Comparison of ENCODE assay signal across 8 cellular contexts in the genomic region with DNA sequence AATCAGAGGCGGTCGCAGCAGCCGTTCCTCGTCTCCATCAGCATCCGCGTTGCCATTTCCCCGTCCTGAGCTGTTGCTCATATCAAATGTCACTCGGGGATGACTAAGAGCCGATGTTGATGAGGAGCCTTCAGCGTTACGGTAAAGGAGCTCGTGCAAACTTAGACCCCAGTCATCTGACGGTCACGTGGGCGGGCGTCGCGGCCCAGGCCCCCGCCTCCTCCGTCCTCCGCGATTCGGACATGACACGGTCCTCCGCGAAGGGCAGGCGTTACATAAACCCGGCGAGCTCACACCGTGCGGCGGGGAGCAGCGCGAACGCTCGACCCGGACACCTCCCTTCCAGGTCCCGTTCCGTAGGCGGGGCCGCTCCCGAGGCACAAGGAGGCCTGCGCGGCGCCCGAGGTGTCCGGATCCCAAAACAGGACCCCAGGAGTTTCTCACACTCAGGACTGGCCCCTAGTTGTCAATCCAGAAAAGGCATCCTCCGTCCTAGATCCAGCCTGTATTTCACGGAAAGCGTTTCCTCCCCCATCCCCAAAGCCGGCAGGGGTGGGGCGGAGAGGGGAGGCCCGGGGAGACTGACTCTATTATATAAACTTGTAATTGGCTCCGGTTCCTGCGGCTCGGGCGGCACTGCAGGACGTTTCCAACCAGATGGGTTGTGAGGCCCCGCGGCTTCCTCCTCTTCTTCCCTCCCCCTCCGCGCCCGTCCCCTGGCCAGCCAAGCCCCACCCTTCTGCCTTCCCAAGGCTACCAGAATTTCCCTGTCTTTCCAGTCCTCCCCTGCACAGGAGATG.
DNase-seq lines count a peak whose midpoint lies in the region; ATAC-seq and TF ChIP-seq lines count a peak whose summit lies in the region.

No MANE protein-coding gene starts in this region.

- TF ChIP-seq CTCF in MCF 10A (IDR thresholded peaks at IDR 0.05; ENCODE audit: unreplicated experiment) (no peak), gastrocnemius medialis (IDR thresholded peaks at IDR 0.05 in 4 of 5, conservative IDR thresholded peaks at IDR 0.05 in 1 of 5) (peak in 1 of 5 experiments; percentile 17)

- in situ Hi-C loops in gastrocnemius medialis (cut with MboI; ENCODE audit: low sequenced_read_pairs in 4 of 4) = no loop called here

- H3K9me3 ChIP-seq in iPS-20b (ENCODE audit: insufficient read depth, low read depth, low read length) = no peaks in the 10 kb centered on the region
- no peaks in the 10 kb centered on the region for H3K9me3 ChIP-seq in gastrocnemius medialis

- peak overlapping the region; percentile 25 for H3K27ac Mint-ChIP-seq in MCF 10A (ENCODE audit: low read depth, unreplicated experiment)

- H3K27me3 ChIP-seq in iPS-20b (ENCODE audit: insufficient read depth, low read length) (peaks cover 31% of the 10 kb centered on the region), gastrocnemius medialis (peaks cover 11 to 27% (median 15%) of the 10 kb centered on the region in 3 donors)

- peak overlapping the region; percentile 58; the same call in 1 of the 2 replicates for H3K9ac ChIP-seq in iPS-20b (ENCODE audit: low read depth, low read length)

- peak in 1 of 2 donors; percentile 55 for TF ChIP-seq POLR2A in gastrocnemius medialis (IDR thresholded peaks at IDR 0.05)

- BruUV-seq in MCF 10A (replicated peaks; lab: Mats Ljungman, UMichigan) = no TSS peak

- H3K4me3 Mint-ChIP-seq in MCF 10A (ENCODE audit: unreplicated experiment) = peak overlapping the region; percentile 78

- intact Hi-C loops in MCF 10A (cut with micrococcal nuclease) (no loop called here), gastrocnemius medialis (cut with DNase I; ENCODE audit: low total_unique reads) (loop anchor here (2.0 kb wide), 1 partner anchor 100 kb away; the partner anchor contains the start of gene IGF1R)

- peaks cover 27% of the 10 kb centered on the region for H3K27me3 Mint-ChIP-seq in MCF 10A (ENCODE audit: insufficient read depth, unreplicated experiment)

- H3K4me1 ChIP-seq in iPS-20b (ENCODE audit: insufficient read depth, low read length) (peaks cover 17% of the 10 kb centered on the region), gastrocnemius medialis (peaks cover 4 to 17% of the 10 kb centered on the region in 2 donors)

- no peaks in the 10 kb centered on the region for H3K36me3 Mint-ChIP-seq in MCF 10A (ENCODE audit: insufficient read depth, unreplicated experiment)

- peak; percentile 24 for DNase-seq in GOT3 (lab: John Stamatoyannopoulos, UW)
- DNase-seq in SW480 (ENCODE audit: low spot score) = peak; percentile 75
- DNase-seq in MCF 10A (ENCODE audit: unreplicated experiment) = peak; percentile 53
- peak; percentile 32 to 34 for DNase-seq in gastrocnemius medialis
- no peak for DNase-seq in NCI-H128 (lab: John Stamatoyannopoulos, UW; ENCODE audit: unreplicated experiment)

- H3K27ac ChIP-seq in iPS-20b (ENCODE audit: low read length) (no peak overlapping the region), gastrocnemius medialis (peak overlapping the region; percentile 43 to 60 (median 58))

- H3K9me3 Mint-ChIP-seq in MCF 10A (ENCODE audit: unreplicated experiment) = peaks cover 6% of the 10 kb centered on the region

- peak; percentile 84 to 89 for ATAC-seq in gastrocnemius medialis
- no peak for ATAC-seq in GM18502 (IDR thresholded peaks at IDR 0.05; ENCODE audit: poor library complexity, unreplicated experiment)
- no peak for ATAC-seq in GM21723 (IDR thresholded peaks at IDR 0.05; ENCODE audit: unreplicated experiment)

- H3K4me3 ChIP-seq in iPS-20b (ENCODE audit: low read length) (peak overlapping the region; percentile 85), gastrocnemius medialis (peak overlapping the region; percentile 54 to 70 (median 59))

- H3K36me3 ChIP-seq in iPS-20b (ENCODE audit: insufficient read depth, low read depth, low read length) (no peaks in the 10 kb centered on the region), gastrocnemius medialis (no peaks in the 10 kb centered on the region)

- H3K4me1 Mint-ChIP-seq in MCF 10A (ENCODE audit: insufficient read depth, unreplicated experiment) = peaks cover 5% of the 10 kb centered on the region

- CTCF ChIA-PET in MCF 10A (lab: Yijun Ruan, JAX) = interaction anchor here (0.6 to 1.0 kb wide), 6 partner anchors 10 to 301 kb away, joined by 3 to 4 read pairs (median 3); no protein-coding TSS in a partner anchor

- POLR2A ChIA-PET in MCF 10A (lab: Yijun Ruan, JAX) = interaction anchor here (1.1 to 1.6 kb wide), 3 partner anchors 9 to 103 kb away, joined by 3 to 8 read pairs (median 5); no protein-coding TSS in a partner anchor

Comparison
In these comparisons a context has a peak if more than half of its experiments do, and no peak if none do; other contexts are left out.
1. ATAC-seq: peak in gastrocnemius medialis (2 of 2); none in GM18502 (single experiment) and GM21723 (single experiment).